In the genomic region with DNA sequence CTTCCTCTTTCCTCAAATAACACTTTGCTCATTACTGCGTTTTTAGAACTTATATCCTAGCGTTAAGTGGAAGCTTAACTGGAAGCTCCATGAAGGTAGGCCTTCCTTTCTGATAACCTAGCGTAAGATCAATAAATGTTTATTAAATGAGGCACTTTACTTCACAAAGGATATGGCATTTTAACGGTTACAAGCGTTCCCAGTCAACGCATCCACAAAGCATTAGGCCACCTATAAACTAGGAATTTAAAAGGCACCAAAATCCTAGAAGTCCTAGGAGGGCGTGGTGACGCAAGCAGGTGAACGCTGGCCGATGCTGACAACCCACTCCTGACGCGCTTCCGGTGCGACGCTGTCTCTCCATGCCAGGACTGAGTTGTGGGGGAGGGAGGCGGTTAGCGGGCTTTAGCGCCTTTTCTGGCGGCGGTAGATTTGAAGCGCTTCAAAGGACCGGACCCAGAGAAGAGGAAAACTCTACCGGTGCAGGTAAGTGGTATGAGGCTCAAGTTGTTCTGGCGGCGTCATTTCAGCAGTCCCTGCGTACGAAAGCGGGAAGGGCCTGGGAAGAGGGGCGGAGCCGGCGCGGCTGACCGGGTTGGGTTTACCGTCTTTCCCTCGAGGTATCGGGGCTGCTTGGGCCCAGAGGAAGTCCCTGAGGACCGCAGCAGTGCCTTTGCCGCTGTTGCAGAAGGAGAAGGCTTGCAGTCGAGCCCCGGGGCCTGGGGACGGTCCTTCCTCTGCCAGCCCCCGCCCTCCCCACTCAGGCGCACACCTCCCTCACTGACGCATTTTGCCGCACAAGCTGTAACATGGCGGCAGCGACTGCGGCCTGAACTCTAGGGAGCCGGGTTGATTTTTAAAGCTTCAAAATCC, we compare ENCODE assay signal across 1 cellular context.
TF ChIP-seq lines count a peak whose summit lies in the region.

A gene (plus strand): TSS at position 347 of the 873 bp plus-strand sequence. CDS start 19,691 bp downstream, outside the sequence.

TF ChIP-seq in GM12878, 131 proteins besides CTCF, POLR2A, EP300 and RAD21 (continued from another document and continues in another):
- TF ChIP-seq, protein P1, sequence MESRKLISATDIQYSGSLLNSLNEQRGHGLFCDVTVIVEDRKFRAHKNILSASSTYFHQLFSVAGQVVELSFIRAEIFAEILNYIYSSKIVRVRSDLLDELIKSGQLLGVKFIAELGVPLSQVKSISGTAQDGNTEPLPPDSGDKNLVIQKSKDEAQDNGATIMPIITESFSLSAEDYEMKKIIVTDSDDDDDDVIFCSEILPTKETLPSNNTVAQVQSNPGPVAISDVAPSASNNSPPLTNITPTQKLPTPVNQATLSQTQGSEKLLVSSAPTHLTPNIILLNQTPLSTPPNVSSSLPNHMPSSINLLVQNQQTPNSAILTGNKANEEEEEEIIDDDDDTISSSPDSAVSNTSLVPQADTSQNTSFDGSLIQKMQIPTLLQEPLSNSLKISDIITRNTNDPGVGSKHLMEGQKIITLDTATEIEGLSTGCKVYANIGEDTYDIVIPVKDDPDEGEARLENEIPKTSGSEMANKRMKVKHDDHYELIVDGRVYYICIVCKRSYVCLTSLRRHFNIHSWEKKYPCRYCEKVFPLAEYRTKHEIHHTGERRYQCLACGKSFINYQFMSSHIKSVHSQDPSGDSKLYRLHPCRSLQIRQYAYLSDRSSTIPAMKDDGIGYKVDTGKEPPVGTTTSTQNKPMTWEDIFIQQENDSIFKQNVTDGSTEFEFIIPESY (IDR thresholded peaks at IDR 0.05): peak; percentile 82
- no peak for TF ChIP-seq RBBP5 (conservative IDR thresholded peaks at IDR 0.05)
- peak; percentile 59 for TF ChIP-seq MEF2B (IDR thresholded peaks at IDR 0.05; ENCODE audit: partially characterized antibody, poor library complexity, severe bottlenecking)
- TF ChIP-seq GATAD2B (conservative IDR thresholded peaks at IDR 0.05; ENCODE audit: low read depth): peak; percentile 80
- TF ChIP-seq CREM (IDR thresholded peaks at IDR 0.05; ENCODE audit: low read depth): peak; percentile 99
- TF ChIP-seq, protein P2, sequence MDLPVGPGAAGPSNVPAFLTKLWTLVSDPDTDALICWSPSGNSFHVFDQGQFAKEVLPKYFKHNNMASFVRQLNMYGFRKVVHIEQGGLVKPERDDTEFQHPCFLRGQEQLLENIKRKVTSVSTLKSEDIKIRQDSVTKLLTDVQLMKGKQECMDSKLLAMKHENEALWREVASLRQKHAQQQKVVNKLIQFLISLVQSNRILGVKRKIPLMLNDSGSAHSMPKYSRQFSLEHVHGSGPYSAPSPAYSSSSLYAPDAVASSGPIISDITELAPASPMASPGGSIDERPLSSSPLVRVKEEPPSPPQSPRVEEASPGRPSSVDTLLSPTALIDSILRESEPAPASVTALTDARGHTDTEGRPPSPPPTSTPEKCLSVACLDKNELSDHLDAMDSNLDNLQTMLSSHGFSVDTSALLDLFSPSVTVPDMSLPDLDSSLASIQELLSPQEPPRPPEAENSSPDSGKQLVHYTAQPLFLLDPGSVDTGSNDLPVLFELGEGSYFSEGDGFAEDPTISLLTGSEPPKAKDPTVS (IDR thresholded peaks at IDR 0.05; ENCODE audit: low read depth, low read length): no peak
- no peak for TF ChIP-seq ZNF24 (IDR thresholded peaks at IDR 0.05)
- TF ChIP-seq NBN (IDR thresholded peaks at IDR 0.05): peak; percentile 98
- no peak for TF ChIP-seq KAT2A (conservative IDR thresholded peaks at IDR 0.05; ENCODE audit: control insufficient read depth, low read depth, low read length)
- TF ChIP-seq SIX5 (IDR thresholded peaks at IDR 0.05; ENCODE audit: low read depth, low read length, severe bottlenecking): peak; percentile 51
- peak; percentile 88; the same call in 1 of the 2 replicates for TF ChIP-seq WRNIP1 (IDR thresholded peaks at IDR 0.05; ENCODE audit: borderline replicate concordance, low read depth, low read length)
- TF ChIP-seq, protein P3, sequence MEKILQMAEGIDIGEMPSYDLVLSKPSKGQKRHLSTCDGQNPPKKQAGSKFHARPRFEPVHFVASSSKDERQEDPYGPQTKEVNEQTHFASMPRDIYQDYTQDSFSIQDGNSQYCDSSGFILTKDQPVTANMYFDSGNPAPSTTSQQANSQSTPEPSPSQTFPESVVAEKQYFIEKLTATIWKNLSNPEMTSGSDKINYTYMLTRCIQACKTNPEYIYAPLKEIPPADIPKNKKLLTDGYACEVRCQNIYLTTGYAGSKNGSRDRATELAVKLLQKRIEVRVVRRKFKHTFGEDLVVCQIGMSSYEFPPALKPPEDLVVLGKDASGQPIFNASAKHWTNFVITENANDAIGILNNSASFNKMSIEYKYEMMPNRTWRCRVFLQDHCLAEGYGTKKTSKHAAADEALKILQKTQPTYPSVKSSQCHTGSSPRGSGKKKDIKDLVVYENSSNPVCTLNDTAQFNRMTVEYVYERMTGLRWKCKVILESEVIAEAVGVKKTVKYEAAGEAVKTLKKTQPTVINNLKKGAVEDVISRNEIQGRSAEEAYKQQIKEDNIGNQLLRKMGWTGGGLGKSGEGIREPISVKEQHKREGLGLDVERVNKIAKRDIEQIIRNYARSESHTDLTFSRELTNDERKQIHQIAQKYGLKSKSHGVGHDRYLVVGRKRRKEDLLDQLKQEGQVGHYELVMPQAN (conservative IDR thresholded peaks at IDR 0.05): peak; percentile 96
- TF ChIP-seq, protein P4, sequence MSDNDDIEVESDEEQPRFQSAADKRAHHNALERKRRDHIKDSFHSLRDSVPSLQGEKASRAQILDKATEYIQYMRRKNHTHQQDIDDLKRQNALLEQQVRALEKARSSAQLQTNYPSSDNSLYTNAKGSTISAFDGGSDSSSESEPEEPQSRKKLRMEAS (IDR thresholded peaks at IDR 0.05; ENCODE audit: low read depth, low read length): peak; percentile 39; the same call in 1 of the 2 replicates
- no peak for TF ChIP-seq MTA3 (IDR thresholded peaks at IDR 0.05; ENCODE audit: borderline replicate concordance, low read length)
- TF ChIP-seq CBX5 (IDR thresholded peaks at IDR 0.05; ENCODE audit: low read depth): peak; percentile 85; the same call in 1 of the 2 replicates
- TF ChIP-seq, protein P5, sequence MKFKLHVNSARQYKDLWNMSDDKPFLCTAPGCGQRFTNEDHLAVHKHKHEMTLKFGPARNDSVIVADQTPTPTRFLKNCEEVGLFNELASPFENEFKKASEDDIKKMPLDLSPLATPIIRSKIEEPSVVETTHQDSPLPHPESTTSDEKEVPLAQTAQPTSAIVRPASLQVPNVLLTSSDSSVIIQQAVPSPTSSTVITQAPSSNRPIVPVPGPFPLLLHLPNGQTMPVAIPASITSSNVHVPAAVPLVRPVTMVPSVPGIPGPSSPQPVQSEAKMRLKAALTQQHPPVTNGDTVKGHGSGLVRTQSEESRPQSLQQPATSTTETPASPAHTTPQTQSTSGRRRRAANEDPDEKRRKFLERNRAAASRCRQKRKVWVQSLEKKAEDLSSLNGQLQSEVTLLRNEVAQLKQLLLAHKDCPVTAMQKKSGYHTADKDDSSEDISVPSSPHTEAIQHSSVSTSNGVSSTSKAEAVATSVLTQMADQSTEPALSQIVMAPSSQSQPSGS (IDR thresholded peaks at IDR 0.05; ENCODE audit: low read length): no peak; the same call in 1 of the 2 replicates
- 0 out of 2 replicates have a peak, but pooled peaks have one; percentile 34 for TF ChIP-seq IRF4 (IDR thresholded peaks at IDR 0.05; ENCODE audit: low read depth, low read length)
- peak; percentile 87 for TF ChIP-seq STAT1 (conservative IDR thresholded peaks at IDR 0.05)
- TF ChIP-seq, protein P6, sequence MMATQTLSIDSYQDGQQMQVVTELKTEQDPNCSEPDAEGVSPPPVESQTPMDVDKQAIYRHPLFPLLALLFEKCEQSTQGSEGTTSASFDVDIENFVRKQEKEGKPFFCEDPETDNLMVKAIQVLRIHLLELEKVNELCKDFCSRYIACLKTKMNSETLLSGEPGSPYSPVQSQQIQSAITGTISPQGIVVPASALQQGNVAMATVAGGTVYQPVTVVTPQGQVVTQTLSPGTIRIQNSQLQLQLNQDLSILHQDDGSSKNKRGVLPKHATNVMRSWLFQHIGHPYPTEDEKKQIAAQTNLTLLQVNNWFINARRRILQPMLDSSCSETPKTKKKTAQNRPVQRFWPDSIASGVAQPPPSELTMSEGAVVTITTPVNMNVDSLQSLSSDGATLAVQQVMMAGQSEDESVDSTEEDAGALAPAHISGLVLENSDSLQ (IDR thresholded peaks at IDR 0.05): peak; percentile 59
- no peak for TF ChIP-seq BRCA1 (IDR thresholded peaks at IDR 0.05; ENCODE audit: low read depth, low read length)
- 0 out of 2 replicates have a peak, but pooled peaks have one; percentile 2 for TF ChIP-seq SPI1 (IDR thresholded peaks at IDR 0.05; ENCODE audit: borderline replicate concordance, insufficient read depth, low read depth, low read length)
- no peak for TF ChIP-seq RCOR1 (conservative IDR thresholded peaks at IDR 0.05; ENCODE audit: low read depth, low read length)
- TF ChIP-seq, protein P7, sequence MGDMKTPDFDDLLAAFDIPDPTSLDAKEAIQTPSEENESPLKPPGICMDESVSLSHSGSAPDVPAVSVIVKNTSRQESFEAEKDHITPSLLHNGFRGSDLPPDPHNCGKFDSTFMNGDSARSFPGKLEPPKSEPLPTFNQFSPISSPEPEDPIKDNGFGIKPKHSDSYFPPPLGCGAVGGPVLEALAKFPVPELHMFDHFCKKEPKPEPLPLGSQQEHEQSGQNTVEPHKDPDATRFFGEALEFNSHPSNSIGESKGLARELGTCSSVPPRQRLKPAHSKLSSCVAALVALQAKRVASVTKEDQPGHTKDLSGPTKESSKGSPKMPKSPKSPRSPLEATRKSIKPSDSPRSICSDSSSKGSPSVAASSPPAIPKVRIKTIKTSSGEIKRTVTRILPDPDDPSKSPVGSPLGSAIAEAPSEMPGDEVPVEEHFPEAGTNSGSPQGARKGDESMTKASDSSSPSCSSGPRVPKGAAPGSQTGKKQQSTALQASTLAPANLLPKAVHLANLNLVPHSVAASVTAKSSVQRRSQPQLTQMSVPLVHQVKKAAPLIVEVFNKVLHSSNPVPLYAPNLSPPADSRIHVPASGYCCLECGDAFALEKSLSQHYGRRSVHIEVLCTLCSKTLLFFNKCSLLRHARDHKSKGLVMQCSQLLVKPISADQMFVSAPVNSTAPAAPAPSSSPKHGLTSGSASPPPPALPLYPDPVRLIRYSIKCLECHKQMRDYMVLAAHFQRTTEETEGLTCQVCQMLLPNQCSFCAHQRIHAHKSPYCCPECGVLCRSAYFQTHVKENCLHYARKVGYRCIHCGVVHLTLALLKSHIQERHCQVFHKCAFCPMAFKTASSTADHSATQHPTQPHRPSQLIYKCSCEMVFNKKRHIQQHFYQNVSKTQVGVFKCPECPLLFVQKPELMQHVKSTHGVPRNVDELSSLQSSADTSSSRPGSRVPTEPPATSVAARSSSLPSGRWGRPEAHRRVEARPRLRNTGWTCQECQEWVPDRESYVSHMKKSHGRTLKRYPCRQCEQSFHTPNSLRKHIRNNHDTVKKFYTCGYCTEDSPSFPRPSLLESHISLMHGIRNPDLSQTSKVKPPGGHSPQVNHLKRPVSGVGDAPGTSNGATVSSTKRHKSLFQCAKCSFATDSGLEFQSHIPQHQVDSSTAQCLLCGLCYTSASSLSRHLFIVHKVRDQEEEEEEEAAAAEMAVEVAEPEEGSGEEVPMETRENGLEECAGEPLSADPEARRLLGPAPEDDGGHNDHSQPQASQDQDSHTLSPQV (IDR thresholded peaks at IDR 0.05): 0 out of 2 replicates have a peak, but pooled peaks have one; percentile 22
- TF ChIP-seq HDAC6 (IDR thresholded peaks at IDR 0.05; ENCODE audit: unreplicated experiment): no peak
- peak; percentile 82 for TF ChIP-seq CBFB (IDR thresholded peaks at IDR 0.05; ENCODE audit: low read depth)
- TF ChIP-seq TARDBP (IDR thresholded peaks at IDR 0.05; ENCODE audit: borderline replicate concordance): peak; percentile 83
- peak; percentile 82 for TF ChIP-seq ATF7 (IDR thresholded peaks at IDR 0.05; ENCODE audit: low read depth)
- no peak; the same call in 1 of the 2 replicates for TF ChIP-seq BMI1 (IDR thresholded peaks at IDR 0.05; ENCODE audit: borderline replicate concordance)
- TF ChIP-seq ZNF274 (IDR thresholded peaks at IDR 0.05; ENCODE audit: insufficient read depth, insufficient read length): no peak
- peak; percentile 92 for TF ChIP-seq GABPA (IDR thresholded peaks at IDR 0.05; ENCODE audit: low read depth)
- TF ChIP-seq, protein P8, sequence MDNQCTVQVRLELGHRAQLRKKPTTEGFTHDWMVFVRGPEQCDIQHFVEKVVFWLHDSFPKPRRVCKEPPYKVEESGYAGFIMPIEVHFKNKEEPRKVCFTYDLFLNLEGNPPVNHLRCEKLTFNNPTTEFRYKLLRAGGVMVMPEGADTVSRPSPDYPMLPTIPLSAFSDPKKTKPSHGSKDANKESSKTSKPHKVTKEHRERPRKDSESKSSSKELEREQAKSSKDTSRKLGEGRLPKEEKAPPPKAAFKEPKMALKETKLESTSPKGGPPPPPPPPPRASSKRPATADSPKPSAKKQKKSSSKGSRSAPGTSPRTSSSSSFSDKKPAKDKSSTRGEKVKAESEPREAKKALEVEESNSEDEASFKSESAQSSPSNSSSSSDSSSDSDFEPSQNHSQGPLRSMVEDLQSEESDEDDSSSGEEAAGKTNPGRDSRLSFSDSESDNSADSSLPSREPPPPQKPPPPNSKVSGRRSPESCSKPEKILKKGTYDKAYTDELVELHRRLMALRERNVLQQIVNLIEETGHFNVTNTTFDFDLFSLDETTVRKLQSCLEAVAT (IDR thresholded peaks at IDR 0.05): peak; percentile 87
- TF ChIP-seq MXI1 (IDR thresholded peaks at IDR 0.05; ENCODE audit: low read depth, low read length): peak; percentile 76; the same call in 1 of the 2 replicates
- TF ChIP-seq, protein P9, sequence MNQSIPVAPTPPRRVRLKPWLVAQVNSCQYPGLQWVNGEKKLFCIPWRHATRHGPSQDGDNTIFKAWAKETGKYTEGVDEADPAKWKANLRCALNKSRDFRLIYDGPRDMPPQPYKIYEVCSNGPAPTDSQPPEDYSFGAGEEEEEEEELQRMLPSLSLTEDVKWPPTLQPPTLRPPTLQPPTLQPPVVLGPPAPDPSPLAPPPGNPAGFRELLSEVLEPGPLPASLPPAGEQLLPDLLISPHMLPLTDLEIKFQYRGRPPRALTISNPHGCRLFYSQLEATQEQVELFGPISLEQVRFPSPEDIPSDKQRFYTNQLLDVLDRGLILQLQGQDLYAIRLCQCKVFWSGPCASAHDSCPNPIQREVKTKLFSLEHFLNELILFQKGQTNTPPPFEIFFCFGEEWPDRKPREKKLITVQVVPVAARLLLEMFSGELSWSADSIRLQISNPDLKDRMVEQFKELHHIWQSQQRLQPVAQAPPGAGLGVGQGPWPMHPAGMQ (IDR thresholded peaks at IDR 0.05; ENCODE audit: borderline replicate concordance): no peak
- peak; percentile 92 for TF ChIP-seq CHD2 (IDR thresholded peaks at IDR 0.05; ENCODE audit: borderline replicate concordance, low read depth, low read length)
- TF ChIP-seq DPF2 (IDR thresholded peaks at IDR 0.05): peak; percentile 61
- 0 out of 2 replicates have a peak, but pooled peaks have one; percentile 44 for TF ChIP-seq STAT3 (IDR thresholded peaks at IDR 0.05; ENCODE audit: low read depth, low read length)
- peak; percentile 81 for TF ChIP-seq IKZF1 (conservative IDR thresholded peaks at IDR 0.05)
- TF ChIP-seq, protein P10, sequence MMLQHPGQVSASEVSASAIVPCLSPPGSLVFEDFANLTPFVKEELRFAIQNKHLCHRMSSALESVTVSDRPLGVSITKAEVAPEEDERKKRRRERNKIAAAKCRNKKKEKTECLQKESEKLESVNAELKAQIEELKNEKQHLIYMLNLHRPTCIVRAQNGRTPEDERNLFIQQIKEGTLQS (IDR thresholded peaks at IDR 0.05; ENCODE audit: borderline replicate concordance, extremely low read depth, low read depth, low read length): peak; percentile 63; the same call in 1 of the 2 replicates
- peak; percentile 78 for TF ChIP-seq PML (IDR thresholded peaks at IDR 0.05; ENCODE audit: low read length)
- peak; percentile 93 for TF ChIP-seq TAF1 (IDR thresholded peaks at IDR 0.05; ENCODE audit: borderline replicate concordance, low read depth, low read length)
- no peak for TF ChIP-seq NFXL1 (IDR thresholded peaks at IDR 0.05; ENCODE audit: borderline replicate concordance)
